In the genomic region with DNA sequence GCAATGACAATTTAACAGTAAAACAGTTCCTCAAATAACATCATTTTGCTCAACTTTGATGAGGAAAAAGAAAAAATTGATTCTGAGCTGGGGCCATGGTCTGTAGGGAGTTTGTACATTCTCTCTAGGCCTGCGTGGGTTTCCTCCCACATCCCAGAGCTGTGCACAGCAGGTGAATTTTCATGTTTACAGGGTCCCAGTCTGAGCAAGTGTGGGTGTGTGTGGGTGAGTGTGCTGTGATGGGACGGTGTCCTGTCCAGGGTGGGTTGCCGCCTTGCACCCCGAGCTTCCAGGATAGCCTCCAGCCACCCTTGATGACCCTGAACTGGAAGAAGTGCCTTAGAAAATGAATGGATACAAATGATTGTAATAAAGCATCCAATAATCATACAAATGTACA, we compare ENCODE assay signal across 24 cellular contexts.
"Had no signal": no experiment of that assay in that cellular context is flagged by ENCODE, and none has a peak within 500 bp of the region (broad histone marks: within the 10 kb centered on the region; RNA-seq: fewer than 3 reads in every experiment).

No MANE protein-coding gene starts in this region.

- H2AFZ ChIP-seq: hepatocyte had no signal

- DNase-seq: dermis blood vessel endothelial cell; dorsolateral prefrontal cortex; effector CD4-positive, alpha-beta T cell; effector memory CD4-positive, alpha-beta T cell; foreskin keratinocyte; heart left ventricle; hypothalamus; immature natural killer cell; islet precursor cell; kidney; kidney glomerular epithelial cell; left lung; left ventricle myocardium superior; mammary epithelial cell; mucosa of descending colon; naive B cell; naive thymus-derived CD8-positive, alpha-beta T cell had no signal

- H3K4me2 ChIP-seq: hepatocyte had no signal

- H3K27me3 Mint-ChIP-seq: memory B cell, naive B cell had no signal

- H3K4me3 ChIP-seq: coronary artery, dorsolateral prefrontal cortex, esophagus muscularis mucosa, gastroesophageal sphincter, heart left ventricle, hepatocyte, left lung, lung, mucosa of descending colon had no signal

- H3K4me1 ChIP-seq: esophagus muscularis mucosa, gastroesophageal sphincter, left lung had no signal

- H3K27me3 ChIP-seq: dorsolateral prefrontal cortex, esophagus muscularis mucosa, foreskin keratinocyte, gastroesophageal sphincter, heart left ventricle, hepatocyte, left lung had no signal

- H3K27ac Mint-ChIP-seq: immature natural killer cell; memory B cell; mesothelial cell of epicardium; naive B cell; naive thymus-derived CD8-positive, alpha-beta T cell had no signal

- H3K4me3 Mint-ChIP-seq: immature natural killer cell; memory B cell; mesothelial cell of epicardium; naive B cell; naive thymus-derived CD8-positive, alpha-beta T cell had no signal

- H3K27ac ChIP-seq: coronary artery, dorsolateral prefrontal cortex, esophagus muscularis mucosa, foreskin keratinocyte, gastroesophageal sphincter, heart left ventricle, hepatocyte, left lung had no signal

- H3K9me3 ChIP-seq: esophagus muscularis mucosa, gastroesophageal sphincter, heart left ventricle, left lung, mucosa of descending colon had no signal

- ATAC-seq: foreskin keratinocyte; gastroesophageal sphincter; heart left ventricle; left lung; left ventricle myocardium superior; mucosa of descending colon; naive thymus-derived CD8-positive, alpha-beta T cell had no signal

- H3K36me3 Mint-ChIP-seq: immature natural killer cell; naive B cell; naive thymus-derived CD8-positive, alpha-beta T cell had no signal

- H3K9me3 Mint-ChIP-seq: immature natural killer cell, memory B cell had no signal

- H3K4me1 Mint-ChIP-seq: immature natural killer cell; memory B cell; naive B cell; naive thymus-derived CD8-positive, alpha-beta T cell had no signal
